ENCODE assay signal across 8 cellular contexts in the genomic region with DNA sequence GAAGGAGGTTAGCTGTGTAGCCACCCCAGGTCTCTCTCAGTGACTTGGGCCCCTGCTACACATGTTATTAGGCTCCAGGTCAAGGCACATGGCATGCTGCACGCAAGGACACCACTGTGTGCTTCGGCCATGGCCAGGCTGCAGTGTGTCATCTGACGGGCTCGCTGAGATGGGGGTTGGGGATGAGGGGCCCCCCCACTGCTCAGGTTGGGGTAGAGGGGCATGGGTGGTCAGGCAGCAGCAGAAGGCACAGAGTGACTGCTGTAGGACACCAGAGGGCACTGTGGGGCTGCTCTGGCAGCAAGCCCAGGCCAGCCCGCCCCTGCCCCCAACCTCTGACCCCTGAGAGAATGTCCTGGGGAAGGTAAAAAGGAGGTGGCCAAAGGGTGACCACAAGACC. TPM values are rescaled to one million over a fixed set of nuclear protein-coding genes. Genes with fewer than 3 reads are reported as not detected.
A peak's percentile ranks its signal among the peaks of the same experiment; 100 is the strongest.
DNase-seq lines count a peak whose midpoint lies in the region; ATAC-seq and TF ChIP-seq lines count a peak whose summit lies in the region.

No MANE protein-coding gene starts in this region.

- H3K9me3 ChIP-seq in right atrium auricular region (no peaks in the 10 kb centered on the region), left ventricle myocardium inferior (replicated peaks) (no peaks in the 10 kb centered on the region)

- H3K4me1 Mint-ChIP-seq in type B pancreatic cell (ENCODE audit: unreplicated experiment): no peaks in the 10 kb centered on the region

- no peak overlapping the region for H3K4me3 ChIP-seq in right atrium auricular region
- H3K4me3 ChIP-seq in left ventricle myocardium inferior: no peak overlapping the region

- H3K27ac Mint-ChIP-seq in type B pancreatic cell: no peak overlapping the region

- ATAC-seq in Right ventricle myocardium superior (ENCODE audit: poor library complexity): peak; percentile 39
- ATAC-seq in SK-N-SH treated with all-trans-retinoic acid at 6 μM for 48 hours: peak; percentile 31; the same call in 2 of the 3 replicates

- no peak overlapping the region for H3K27ac ChIP-seq in right atrium auricular region
- H3K27ac ChIP-seq in left ventricle myocardium inferior (replicated peaks): peak overlapping the region; percentile 14

- no peaks in the 10 kb centered on the region for H3K27me3 Mint-ChIP-seq in type B pancreatic cell

- H3K36me3 Mint-ChIP-seq in type B pancreatic cell: no peaks in the 10 kb centered on the region

- DNase-seq in Right ventricle myocardium superior: no peak
- DNase-seq in right atrium auricular region (ENCODE audit: low spot score): no peak
- DNase-seq in left ventricle myocardium inferior: no peak
- DNase-seq in type B pancreatic cell (ENCODE audit: extremely low spot score, unreplicated experiment): no peak
- no peak for DNase-seq in GM19238 (ENCODE audit: insufficient read length, low spot score)
- DNase-seq in NCI-H1092 treated with DMSO at 0.1 percent for 48 hours (lab: John Stamatoyannopoulos, UW): no peak
- no peak for DNase-seq in NCI-H510A (lab: John Stamatoyannopoulos, UW)

- TF ChIP-seq CTCF in right atrium auricular region (IDR thresholded peaks at IDR 0.05): peak in 1 of 2 donors; percentile 48
- TF ChIP-seq CTCF in left ventricle myocardium inferior (IDR thresholded peaks at IDR 0.05; ENCODE audit: borderline replicate concordance): peak; percentile 56
- peak; percentile 57 for TF ChIP-seq CTCF in type B pancreatic cell (conservative IDR thresholded peaks at IDR 0.05)

- H3K9me3 Mint-ChIP-seq in type B pancreatic cell: no peaks in the 10 kb centered on the region

- H3K27me3 ChIP-seq in right atrium auricular region (no peaks in the 10 kb centered on the region), left ventricle myocardium inferior (ENCODE audit: low read depth) (no peaks in the 10 kb centered on the region)

- peaks cover 24% of the 10 kb centered on the region for H3K36me3 ChIP-seq in right atrium auricular region
- peaks cover 16% of the 10 kb centered on the region for H3K36me3 ChIP-seq in left ventricle myocardium inferior

- H3K4me1 ChIP-seq in right atrium auricular region (peaks cover 0 to 74% of the 10 kb centered on the region in 2 donors), left ventricle myocardium inferior (peaks cover 76% of the 10 kb centered on the region)

- no peak overlapping the region for H3K4me3 Mint-ChIP-seq in type B pancreatic cell

- intact Hi-C loops in Right ventricle myocardium superior (cut with DNase I) (no loop called here), left ventricle myocardium inferior (cut with micrococcal nuclease) (no loop called here)

TF ChIP-seq in SK-N-SH treated with all-trans-retinoic acid at 6 μM for 48 hours, 23 proteins besides CTCF, POLR2A, EP300 and RAD21:
- TF ChIP-seq TOX (CRISPR knock-in tag; IDR thresholded peaks at IDR 0.05; ENCODE audit: borderline replicate concordance): no peak
- TF ChIP-seq BACH2 (CRISPR knock-in tag; IDR thresholded peaks at IDR 0.05; ENCODE audit: borderline replicate concordance): no peak
- no peak for TF ChIP-seq SNAI2 (CRISPR knock-in tag; IDR thresholded peaks at IDR 0.05)
- no peak for TF ChIP-seq ARNTL (CRISPR knock-in tag; IDR thresholded peaks at IDR 0.05; ENCODE audit: borderline replicate concordance, low read depth)
- no peak for TF ChIP-seq ZNF565 (CRISPR knock-in tag; conservative IDR thresholded peaks at IDR 0.05; ENCODE audit: low read depth)
- TF ChIP-seq, protein P1, sequence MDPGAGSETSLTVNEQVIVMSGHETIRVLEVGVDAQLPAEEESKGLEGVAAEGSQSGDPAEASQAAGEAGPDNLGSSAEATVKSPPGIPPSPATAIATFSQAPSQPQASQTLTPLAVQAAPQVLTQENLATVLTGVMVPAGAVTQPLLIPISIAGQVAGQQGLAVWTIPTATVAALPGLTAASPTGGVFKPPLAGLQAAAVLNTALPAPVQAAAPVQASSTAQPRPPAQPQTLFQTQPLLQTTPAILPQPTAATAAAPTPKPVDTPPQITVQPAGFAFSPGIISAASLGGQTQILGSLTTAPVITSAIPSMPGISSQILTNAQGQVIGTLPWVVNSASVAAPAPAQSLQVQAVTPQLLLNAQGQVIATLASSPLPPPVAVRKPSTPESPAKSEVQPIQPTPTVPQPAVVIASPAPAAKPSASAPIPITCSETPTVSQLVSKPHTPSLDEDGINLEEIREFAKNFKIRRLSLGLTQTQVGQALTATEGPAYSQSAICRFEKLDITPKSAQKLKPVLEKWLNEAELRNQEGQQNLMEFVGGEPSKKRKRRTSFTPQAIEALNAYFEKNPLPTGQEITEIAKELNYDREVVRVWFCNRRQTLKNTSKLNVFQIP (CRISPR knock-in tag; IDR thresholded peaks at IDR 0.05; ENCODE audit: borderline replicate concordance, low read depth): no peak
- no peak for TF ChIP-seq GLIS3 (CRISPR knock-in tag; IDR thresholded peaks at IDR 0.05)
- TF ChIP-seq, protein P2, sequence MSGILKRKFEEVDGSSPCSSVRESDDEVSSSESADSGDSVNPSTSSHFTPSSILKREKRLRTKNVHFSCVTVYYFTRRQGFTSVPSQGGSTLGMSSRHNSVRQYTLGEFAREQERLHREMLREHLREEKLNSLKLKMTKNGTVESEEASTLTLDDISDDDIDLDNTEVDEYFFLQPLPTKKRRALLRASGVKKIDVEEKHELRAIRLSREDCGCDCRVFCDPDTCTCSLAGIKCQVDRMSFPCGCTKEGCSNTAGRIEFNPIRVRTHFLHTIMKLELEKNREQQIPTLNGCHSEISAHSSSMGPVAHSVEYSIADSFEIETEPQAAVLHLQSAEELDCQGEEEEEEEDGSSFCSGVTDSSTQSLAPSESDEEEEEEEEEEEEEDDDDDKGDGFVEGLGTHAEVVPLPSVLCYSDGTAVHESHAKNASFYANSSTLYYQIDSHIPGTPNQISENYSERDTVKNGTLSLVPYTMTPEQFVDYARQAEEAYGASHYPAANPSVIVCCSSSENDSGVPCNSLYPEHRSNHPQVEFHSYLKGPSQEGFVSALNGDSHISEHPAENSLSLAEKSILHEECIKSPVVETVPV (CRISPR knock-in tag; IDR thresholded peaks at IDR 0.05): no peak

RNA-seq across cellular contexts. Expression of a gene that starts 32.2 kb away (rescaled TPM):
- 26.0 TPM for total RNA-seq in Right ventricle myocardium superior
- total RNA-seq in right atrium auricular region: 10 to 100 TPM; 24.1 to 49.4 TPM
- total RNA-seq in left ventricle myocardium inferior: 24.1 TPM
- 278 and 303 TPM in 2 replicates for total RNA-seq in type B pancreatic cell (ENCODE audit: low replicate concordance)

RNA-seq across cellular contexts. Expression of a gene that starts 51.0 kb away (rescaled TPM):
- total RNA-seq in Right ventricle myocardium superior: 30.4 TPM
- 10 to 100 TPM; 31.7 to 59.5 TPM for total RNA-seq in right atrium auricular region
- 30.8 TPM for total RNA-seq in left ventricle myocardium inferior
- total RNA-seq in type B pancreatic cell (ENCODE audit: low replicate concordance): 76.7 and 99.0 TPM in 2 replicates

RNA-seq across cellular contexts. Expression of a gene that starts 51.7 kb away (rescaled TPM):
- total RNA-seq in Right ventricle myocardium superior (7.5 TPM), right atrium auricular region (10 to 100 TPM; 12.4 to 17.5 TPM), left ventricle myocardium inferior (7.9 TPM), type B pancreatic cell (ENCODE audit: low replicate concordance) (13.6 and 16.7 TPM in 2 replicates)
